In genomic region chr15:91214675-91215590, GRCh38 we compare ENCODE assay signal across 15 cellular contexts.
DNase-seq lines count a peak whose midpoint lies in the region; ATAC-seq and TF ChIP-seq lines count a peak whose summit lies in the region.
"Had no signal": no experiment of that assay in that cellular context is flagged by ENCODE, and none has a peak within 500 bp of the region (broad histone marks: within the 10 kb centered on the region; RNA-seq: fewer than 3 reads in every experiment).

No MANE protein-coding gene starts in this region.

- TF ChIP-seq EP300 in upper lobe of left lung (IDR thresholded peaks at IDR 0.05) = no peak

- TF ChIP-seq CTCF in RWPE2 (IDR thresholded peaks at IDR 0.05; ENCODE audit: poor library complexity, severe bottlenecking) (no peak), A673 (conservative IDR thresholded peaks at IDR 0.05; ENCODE audit: low read depth, low read length) (no peak), upper lobe of left lung (IDR thresholded peaks at IDR 0.05) (no peak)

- peaks cover 27% of the 10 kb centered on the region for H3K27me3 ChIP-seq in RWPE2 (ENCODE audit: insufficient read depth, poor library complexity, severe bottlenecking)
- H3K27me3 ChIP-seq in A673 (replicated peaks; ENCODE audit: insufficient read depth, low read depth, low read length, poor library complexity) = no peaks in the 10 kb centered on the region
- no peaks in the 10 kb centered on the region for H3K27me3 ChIP-seq in upper lobe of left lung

- H3K4me3 ChIP-seq in RWPE2 (ENCODE audit: severe bottlenecking) (no peak overlapping the region), A673 (ENCODE audit: low read depth, low read length, poor library complexity, severe bottlenecking) (no peak overlapping the region), upper lobe of left lung (no peak overlapping the region)
- H3K4me3 ChIP-seq: MG63 had no signal

- no TSS peak for BruUV-seq in A673 (replicated peaks; lab: Mats Ljungman, UMichigan)

- no peak for TF ChIP-seq POLR2A in upper lobe of left lung (IDR thresholded peaks at IDR 0.05)

- H3K4me3 Mint-ChIP-seq in activated naive CD4-positive, alpha-beta T cell treated with anti-CD3 and anti-CD28 coated beads, Interleukin-2, amount 10 ng/mL, durations not matched to agents 7 days and 5 days = no peak overlapping the region

- peaks cover 45% of the 10 kb centered on the region for H3K27me3 Mint-ChIP-seq in activated naive CD4-positive, alpha-beta T cell treated with anti-CD3 and anti-CD28 coated beads, Interleukin-2, amount 10 ng/mL, durations not matched to agents 7 days and 5 days

- H3K27ac Mint-ChIP-seq in activated naive CD4-positive, alpha-beta T cell treated with anti-CD3 and anti-CD28 coated beads, Interleukin-2, amount 10 ng/mL, durations not matched to agents 7 days and 5 days = no peak overlapping the region

- POLR2A ChIA-PET in A673 (lab: Charles Lee; ENCODE audit: low non-redundant PET) = no interaction called here

- WGBS in upper lobe of left lung, 2 donors = 56 to 60% methylated on average over 11 of the region's 11 CpGs

- no peaks in the 10 kb centered on the region for H3K36me3 ChIP-seq in RWPE2 (ENCODE audit: low read depth)
- H3K36me3 ChIP-seq in A673 (ENCODE audit: insufficient read depth, low read length, poor library complexity, severe bottlenecking) = no peaks in the 10 kb centered on the region
- no peaks in the 10 kb centered on the region for H3K36me3 ChIP-seq in upper lobe of left lung
- H3K36me3 ChIP-seq: MG63 had no signal

- CTCF ChIA-PET in A673 (lab: Charles Lee) = no interaction called here
- CTCF ChIA-PET in activated naive CD4-positive, alpha-beta T cell treated with anti-CD3 and anti-CD28 coated beads, Interleukin-2, amount 10 ng/mL, durations not matched to agents 7 days and 5 days (lab: Charles Lee) = interaction anchor here (0.7 to 1.6 kb wide), 3 partner anchors 13 to 158 kb away, joined by 3 read pairs; no protein-coding TSS in a partner anchor

- no peaks in the 10 kb centered on the region for H3K4me1 ChIP-seq in RWPE2 (ENCODE audit: insufficient read depth, poor library complexity, severe bottlenecking)
- no peaks in the 10 kb centered on the region for H3K4me1 ChIP-seq in A673 (ENCODE audit: insufficient read depth, low read length, poor library complexity, severe bottlenecking)
- peaks cover 0 to 4% (median 1%) of the 10 kb centered on the region in 4 donors for H3K4me1 ChIP-seq in upper lobe of left lung

- no peaks in the 10 kb centered on the region for H3K9me3 ChIP-seq in RWPE2 (ENCODE audit: severe bottlenecking)
- H3K9me3 ChIP-seq in A673 (ENCODE audit: low read depth, low read length, poor library complexity, severe bottlenecking) = no peaks in the 10 kb centered on the region
- no peaks in the 10 kb centered on the region for H3K9me3 ChIP-seq in upper lobe of left lung
- H3K9me3 ChIP-seq: MG63 had no signal

- peak; percentile 31; the same call in 1 of the 3 replicates for ATAC-seq in RWPE2 (ENCODE audit: low read depth)
- no peak for ATAC-seq in upper lobe of left lung (ENCODE audit: low FRiP score in 2 of 2)

- intact Hi-C loops in A673 (cut with micrococcal nuclease; ENCODE audit: unreplicated experiment) = no loop called here

- H3K9me3 Mint-ChIP-seq in activated naive CD4-positive, alpha-beta T cell treated with anti-CD3 and anti-CD28 coated beads, Interleukin-2, amount 10 ng/mL, durations not matched to agents 7 days and 5 days = no peaks in the 10 kb centered on the region

- H3K36me3 Mint-ChIP-seq in activated naive CD4-positive, alpha-beta T cell treated with anti-CD3 and anti-CD28 coated beads, Interleukin-2, amount 10 ng/mL, durations not matched to agents 7 days and 5 days = no peaks in the 10 kb centered on the region

- DNase-seq in ELF-1 (ENCODE audit: low read depth, low spot score) = peak; percentile 17
- DNase-seq in NCI-H146 treated with DMSO at 0.1 percent for 48 hours (lab: John Stamatoyannopoulos, UW; ENCODE audit: unreplicated experiment) = peak; percentile 16
- no peak for DNase-seq in RWPE2 (ENCODE audit: low spot score)
- DNase-seq in dermis blood vessel endothelial cell = peak; percentile 28
- no peak for DNase-seq in A673 (ENCODE audit: low spot score)
- DNase-seq in upper lobe of left lung = no peak
- no peak for DNase-seq in activated naive CD4-positive, alpha-beta T cell treated with anti-CD3 and anti-CD28 coated beads, Interleukin-2, amount 10 ng/mL, durations not matched to agents 7 days and 5 days
- DNase-seq: ACHN, IMR-90, Karpas-422, MG63, NCI-H1092 treated with DMSO at 0.1 percent for 48 hours, NCI-H187 treated with DMSO at 0.1 percent for 48 hours, RPMI8226, SW 1271 had no signal

- H3K27ac ChIP-seq in RWPE2 (ENCODE audit: poor library complexity, severe bottlenecking) (no peak overlapping the region), A673 (ENCODE audit: low read depth, low read length, poor library complexity, severe bottlenecking) (no peak overlapping the region), upper lobe of left lung (no peak overlapping the region)

- no peaks in the 10 kb centered on the region for H3K4me1 Mint-ChIP-seq in activated naive CD4-positive, alpha-beta T cell treated with anti-CD3 and anti-CD28 coated beads, Interleukin-2, amount 10 ng/mL, durations not matched to agents 7 days and 5 days

Comparison
In these comparisons a context has a peak if more than half of its experiments do, and no peak if none do; other contexts are left out.
1. DNase-seq: peak in ELF-1 (single experiment), NCI-H146 treated with DMSO at 0.1 percent for 48 hours (single experiment) and dermis blood vessel endothelial cell (single experiment); none in RWPE2 (single experiment), A673 (single experiment), upper lobe of left lung (0 of 2) and activated naive CD4-positive, alpha-beta T cell treated with anti-CD3 and anti-CD28 coated beads, Interleukin-2, amount 10 ng/mL, durations not matched to agents 7 days and 5 days (single experiment).